ENCODE assay signal across 12 cellular contexts in the genomic region with DNA sequence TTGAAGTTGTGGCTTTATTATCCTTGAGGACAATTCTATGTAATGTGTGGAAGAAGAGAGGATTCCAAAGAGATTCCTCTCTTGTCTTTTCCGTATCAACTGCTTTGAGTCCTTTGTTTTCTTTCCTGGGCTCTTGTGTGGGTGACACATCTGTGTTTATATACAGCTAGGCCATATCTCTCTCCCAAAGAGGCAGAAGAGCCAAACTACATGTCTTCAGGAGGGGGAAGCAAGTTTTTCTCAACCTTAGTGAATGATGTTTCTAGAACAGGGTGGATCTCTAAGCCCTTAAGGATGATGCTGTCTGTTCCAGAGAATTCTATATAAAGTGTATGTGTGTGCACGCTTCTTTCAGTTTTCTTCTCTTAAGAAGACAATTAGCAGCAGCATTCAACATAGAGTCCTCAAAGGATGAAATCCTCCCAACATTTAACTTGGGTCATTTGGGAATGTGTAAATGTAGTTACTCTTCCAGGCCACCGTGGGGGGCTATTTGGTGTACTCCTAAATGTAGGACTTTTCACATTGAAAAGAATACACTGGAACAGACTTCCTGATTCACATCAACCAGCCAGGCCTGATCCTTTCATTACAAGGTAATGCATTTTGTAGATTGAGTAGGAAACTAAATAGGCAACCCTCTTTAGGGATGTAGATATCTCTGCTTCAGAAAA.
DNase-seq lines count a peak whose midpoint lies in the region; ATAC-seq, FAIRE-seq and TF ChIP-seq lines count a peak whose summit lies in the region.
"Had no signal": no experiment of that assay in that cellular context is flagged by ENCODE, and none has a peak within 500 bp of the region (broad histone marks: within the 10 kb centered on the region; RNA-seq: fewer than 3 reads in every experiment).

No MANE protein-coding gene starts in this region.

- H3K4me2 ChIP-seq in HCT116 (ENCODE audit: low read length) (peak overlapping the region; percentile 40; the same call in 1 of the 2 replicates), osteoblast (ENCODE audit: insufficient read depth, low read length) (no peak overlapping the region)

- RAD21 ChIA-PET in HCT116 (lab: Charles Lee; ENCODE audit: low non-redundant PET in 1 of 2, low total read pairs in 2 of 2, uncharacterized antibody in 2 of 2, unreplicated experiment in 2 of 2): no interaction called here

- ATAC-seq in HCT116: peak; percentile 76
- ATAC-seq in GM19023 (IDR thresholded peaks at IDR 0.05; ENCODE audit: unreplicated experiment): no peak
- ATAC-seq: left lung had no signal

- H3K9me3 ChIP-seq in HCT116 (ENCODE audit: control insufficient read depth in 1 of 2, insufficient read depth in 1 of 2, low read depth in 1 of 2, low read length in 2 of 2) (no peaks in the 10 kb centered on the region), osteoblast (ENCODE audit: low read depth, low read length) (no peaks in the 10 kb centered on the region)
- H3K9me3 ChIP-seq: left lung, ovary, transverse colon had no signal

- H4K20me1 ChIP-seq in HCT116 (ENCODE audit: insufficient read depth): no peaks in the 10 kb centered on the region
- H4K20me1 ChIP-seq in osteoblast (ENCODE audit: insufficient read depth, low read length): no peaks in the 10 kb centered on the region

- peak; percentile 7 to 11 for DNase-seq in SHP77 (lab: John Stamatoyannopoulos, UW)
- DNase-seq in SHP77 treated with DMSO at 0.1 percent for 48 hours (lab: John Stamatoyannopoulos, UW): no peak
- DNase-seq in HCT116 (ENCODE audit: low read depth, low spot score): peak; percentile 18
- DNase-seq in bronchial epithelial cell (ENCODE audit: low read depth): no peak
- no peak for DNase-seq in osteoblast (ENCODE audit: insufficient read length, low spot score, missing footprints)
- DNase-seq in NK-92 treated with Interleukin-12 subunit alpha and Interleukin-12 subunit beta, amount 100 ng/mL, for 24 hours (lab: John Stamatoyannopoulos, UW): no peak
- no peak for DNase-seq in OCI-M2 (lab: John Stamatoyannopoulos, UW; ENCODE audit: unreplicated experiment)
- DNase-seq: left lung, NCI-H526 treated with DMSO at 0.1 percent for 48 hours, ovary, transverse colon had no signal

- TF ChIP-seq CTCF in HCT116 (IDR thresholded peaks at IDR 0.05 in 2 of 3, conservative IDR thresholded peaks at IDR 0.05 in 1 of 3; ENCODE audit: borderline replicate concordance in 1 of 3, insufficient read depth in 1 of 3, low read depth in 2 of 3, low read length in 2 of 3) (peak; percentile 5 to 61 (median 35); a peak in 3 of 6 replicates), bronchial epithelial cell (IDR thresholded peaks at IDR 0.05; ENCODE audit: insufficient read depth, low read length, severe bottlenecking) (peak; percentile 3), osteoblast (IDR thresholded peaks at IDR 0.05; ENCODE audit: extremely low read depth, low read depth, low read length) (peak; percentile 14)

- no peaks in the 10 kb centered on the region for H3K79me2 ChIP-seq in HCT116 (ENCODE audit: insufficient read depth, low read length)
- no peaks in the 10 kb centered on the region for H3K79me2 ChIP-seq in osteoblast (ENCODE audit: insufficient read depth, low read length)

- H2AFZ ChIP-seq in HCT116 (ENCODE audit: low read depth, low read length, poor library complexity, severe bottlenecking) (peak overlapping the region; percentile 57), osteoblast (ENCODE audit: low read length) (no peak overlapping the region)

- H3K4me1 ChIP-seq in HCT116 (ENCODE audit: control insufficient read depth in 1 of 2, insufficient read depth in 2 of 2, low read length in 2 of 2) (no peaks in the 10 kb centered on the region), osteoblast (ENCODE audit: insufficient read depth, low read length) (peaks cover 15% of the 10 kb centered on the region)
- H3K4me1 ChIP-seq: left lung, transverse colon had no signal

- intact Hi-C loops in HCT116 (cut with micrococcal nuclease): no loop called here

- BruUV-seq in HCT116 (replicated peaks; lab: Mats Ljungman, UMichigan): no TSS peak

- H3K4me3 ChIP-seq in HCT116 (replicated peaks in 1 of 2; ENCODE audit: low read depth in 1 of 2, low read length in 2 of 2): peak overlapping the region in 1 of 2 experiments; percentile 26; a peak in 1 of 4 replicates
- H3K4me3 ChIP-seq in bronchial epithelial cell (ENCODE audit: low read depth, low read length): no peak overlapping the region
- H3K4me3 ChIP-seq in osteoblast (ENCODE audit: insufficient read depth, low read length): no peak overlapping the region
- H3K4me3 ChIP-seq: left lung, ovary, transverse colon had no signal

- H3K36me3 ChIP-seq in HCT116 (ENCODE audit: control insufficient read depth in 1 of 2, insufficient read depth in 2 of 2, low read length in 2 of 2) (no peaks in the 10 kb centered on the region), bronchial epithelial cell (ENCODE audit: control insufficient read depth, insufficient read depth, low read length) (no peaks in the 10 kb centered on the region), osteoblast (ENCODE audit: insufficient read depth, low read length) (no peaks in the 10 kb centered on the region)
- H3K36me3 ChIP-seq: left lung, ovary, transverse colon had no signal

- POLR2A ChIA-PET in HCT116 (lab: Charles Lee): no interaction called here

- TF ChIP-seq POLR2A in HCT116 (IDR thresholded peaks at IDR 0.05; ENCODE audit: borderline replicate concordance, extremely low read depth, insufficient read depth, insufficient read length): no peak

- CTCF ChIA-PET in HCT116 (lab: Charles Lee): interaction anchor here (1.1 to 2.3 kb wide), 2 partner anchors 22 to 24 kb away, joined by 3 to 9 read pairs; no protein-coding TSS in a partner anchor

- no peaks in the 10 kb centered on the region; the same call in 1 of the 2 replicates for H3K9me2 ChIP-seq in HCT116 (ENCODE audit: insufficient read depth)

- TF ChIP-seq RAD21 in HCT116 (IDR thresholded peaks at IDR 0.05; ENCODE audit: low read depth): no peak

- H3K27ac ChIP-seq in HCT116 (ENCODE audit: low read depth, low read length) (no peak overlapping the region), osteoblast (ENCODE audit: low read depth, low read length) (peak overlapping the region; percentile 45)
- H3K27ac ChIP-seq: left lung, ovary, transverse colon had no signal

- no peak overlapping the region for H3K9ac ChIP-seq in HCT116 (ENCODE audit: low read length)

- no peak for FAIRE-seq in bronchial epithelial cell (lab: Jason Lieb, UNC)

- no peaks in the 10 kb centered on the region for H3K27me3 ChIP-seq in HCT116 (ENCODE audit: insufficient read depth, low read length)
- no peaks in the 10 kb centered on the region for H3K27me3 ChIP-seq in bronchial epithelial cell (ENCODE audit: control insufficient read depth, insufficient read depth, low read length)
- no peaks in the 10 kb centered on the region for H3K27me3 ChIP-seq in osteoblast (ENCODE audit: insufficient read depth, low read length)
- H3K27me3 ChIP-seq: left lung, ovary, transverse colon had no signal

TF ChIP-seq in HCT116, 20 proteins besides CTCF, POLR2A, EP300 and RAD21:
- TF ChIP-seq YY1 (IDR thresholded peaks at IDR 0.05; ENCODE audit: extremely low read depth, insufficient replicate concordance, low read depth, low read length) (no peak), SRF (IDR thresholded peaks at IDR 0.05; ENCODE audit: low read depth) (no peak), JUND (IDR thresholded peaks at IDR 0.05) (no peak), CBX3 (IDR thresholded peaks at IDR 0.05; ENCODE audit: low read depth) (0 out of 2 replicates have a peak, but pooled peaks have one; percentile 26), ELF1 (IDR thresholded peaks at IDR 0.05; ENCODE audit: borderline replicate concordance, low read depth) (peak; percentile 37), EZH2 (IDR thresholded peaks at IDR 0.05) (no peak), TCF7L2 (IDR thresholded peaks at IDR 0.05; ENCODE audit: borderline replicate concordance, extremely low read depth, insufficient read depth, insufficient read length) (no peak)
- TF ChIP-seq, protein P1, sequence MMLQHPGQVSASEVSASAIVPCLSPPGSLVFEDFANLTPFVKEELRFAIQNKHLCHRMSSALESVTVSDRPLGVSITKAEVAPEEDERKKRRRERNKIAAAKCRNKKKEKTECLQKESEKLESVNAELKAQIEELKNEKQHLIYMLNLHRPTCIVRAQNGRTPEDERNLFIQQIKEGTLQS (IDR thresholded peaks at IDR 0.05): no peak
- TF ChIP-seq, protein P2, sequence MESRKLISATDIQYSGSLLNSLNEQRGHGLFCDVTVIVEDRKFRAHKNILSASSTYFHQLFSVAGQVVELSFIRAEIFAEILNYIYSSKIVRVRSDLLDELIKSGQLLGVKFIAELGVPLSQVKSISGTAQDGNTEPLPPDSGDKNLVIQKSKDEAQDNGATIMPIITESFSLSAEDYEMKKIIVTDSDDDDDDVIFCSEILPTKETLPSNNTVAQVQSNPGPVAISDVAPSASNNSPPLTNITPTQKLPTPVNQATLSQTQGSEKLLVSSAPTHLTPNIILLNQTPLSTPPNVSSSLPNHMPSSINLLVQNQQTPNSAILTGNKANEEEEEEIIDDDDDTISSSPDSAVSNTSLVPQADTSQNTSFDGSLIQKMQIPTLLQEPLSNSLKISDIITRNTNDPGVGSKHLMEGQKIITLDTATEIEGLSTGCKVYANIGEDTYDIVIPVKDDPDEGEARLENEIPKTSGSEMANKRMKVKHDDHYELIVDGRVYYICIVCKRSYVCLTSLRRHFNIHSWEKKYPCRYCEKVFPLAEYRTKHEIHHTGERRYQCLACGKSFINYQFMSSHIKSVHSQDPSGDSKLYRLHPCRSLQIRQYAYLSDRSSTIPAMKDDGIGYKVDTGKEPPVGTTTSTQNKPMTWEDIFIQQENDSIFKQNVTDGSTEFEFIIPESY (IDR thresholded peaks at IDR 0.05; ENCODE audit: extremely low read depth, insufficient replicate concordance, low read length): no peak

Comparison
In these comparisons a context has a peak if more than half of its experiments do, and no peak if none do; other contexts are left out.
1. DNase-seq: peak in SHP77 (2 of 2) and HCT116 (single experiment); none in SHP77 treated with DMSO at 0.1 percent for 48 hours (single experiment), bronchial epithelial cell (single experiment), osteoblast (single experiment), NK-92 treated with Interleukin-12 subunit alpha and Interleukin-12 subunit beta, amount 100 ng/mL, for 24 hours (single experiment) and OCI-M2 (single experiment).
2. Peak in every context shown above with its lines, with median percentiles within 50 percentile points of each other: CTCF ChIP-seq.